Comparison of ENCODE assay signal across 8 cellular contexts in the genomic region with DNA sequence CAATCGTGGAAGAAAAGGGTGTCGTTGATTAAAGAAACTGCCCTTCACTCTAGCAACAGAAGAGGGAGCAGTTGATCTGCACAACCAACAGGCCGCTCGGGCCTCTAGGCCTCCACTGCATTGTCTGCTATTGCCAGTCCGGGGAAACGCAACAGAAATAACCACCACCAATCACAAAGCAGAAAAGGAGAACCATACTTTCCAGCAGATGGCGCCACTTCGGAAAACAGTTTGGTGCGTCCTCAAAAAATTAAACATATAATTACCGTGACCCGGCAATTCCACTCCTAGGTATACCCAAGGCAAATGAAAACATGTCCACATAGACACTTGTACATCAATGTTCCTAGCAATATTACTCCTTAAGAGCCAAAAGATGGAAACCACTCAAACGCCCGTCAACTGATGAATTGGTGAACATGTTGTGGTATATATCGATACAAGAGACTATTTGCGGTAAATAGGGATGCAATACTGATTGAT.
A peak's percentile ranks its signal among the peaks of the same experiment; 100 is the strongest.
DNase-seq lines count a peak whose midpoint lies in the region; ATAC-seq, FAIRE-seq and TF ChIP-seq lines count a peak whose summit lies in the region.

No MANE protein-coding gene starts in this region.

- H2BK20ac ChIP-seq in H1 (ENCODE audit: low read length) = no peak overlapping the region

- no peaks in the 10 kb centered on the region for H3K4me1 Mint-ChIP-seq in activated naive CD4-positive, alpha-beta T cell treated with anti-CD3 and anti-CD28 coated beads for 36 hours (ENCODE audit: low read depth)

- H3K14ac ChIP-seq in H1 (ENCODE audit: insufficient read length) = no peak overlapping the region

- WGBS in H1 (ENCODE audit: extremely low coverage in 1 of 2, insufficient coverage in 1 of 2, insufficient read length in 1 of 2, insufficient replicate concordance in 2 of 2, low coverage in 1 of 2, low lambda C conversion rate in 2 of 2, missing lambda C conversion rate in 1 of 2), 2 experiments = 46% methylated on average over 15 of the region's 15 CpGs; no CpG with 5 or more reads in 1 of the 2 experiments
- 45 to 51% methylated on average over 15 of the region's 15 CpGs for WGBS in thyroid gland, 2 donors

- intact Hi-C loops in activated naive CD4-positive, alpha-beta T cell treated with anti-CD3 and anti-CD28 coated beads for 36 hours (cut with micrococcal nuclease) = loop anchor here (5.0 kb wide), 1 partner anchor 259 kb away; no protein-coding TSS in a partner anchor
- intact Hi-C loops in lower lobe of right lung (cut with DNase I) (no loop called here), thyroid gland (cut with DNase I) (loop anchor here (10.0 kb wide), 1 partner anchor 267 kb away; no protein-coding TSS in a partner anchor)

- ATAC-seq in lower lobe of right lung (peak; percentile 71 to 86), HG03442 (IDR thresholded peaks at IDR 0.05; ENCODE audit: unreplicated experiment) (no peak)

- TF ChIP-seq POLR2A in H1 (IDR thresholded peaks at IDR 0.05; ENCODE audit: control extremely low read depth in 1 of 2, low read depth in 2 of 2, low read length in 2 of 2) (no peak), thyroid gland (IDR thresholded peaks at IDR 0.05) (no peak)

- no peaks in the 10 kb centered on the region for H3K9me3 Mint-ChIP-seq in activated naive CD4-positive, alpha-beta T cell treated with anti-CD3 and anti-CD28 coated beads for 36 hours

- H2BK12ac ChIP-seq in H1 (ENCODE audit: low read depth, low read length) = no peak overlapping the region

- no peak overlapping the region for H4K8ac ChIP-seq in H1 (ENCODE audit: extremely low read depth, insufficient read depth, low read length)

- no peak overlapping the region for H3K27ac Mint-ChIP-seq in activated naive CD4-positive, alpha-beta T cell treated with anti-CD3 and anti-CD28 coated beads for 36 hours

- H3K27me3 Mint-ChIP-seq in activated naive CD4-positive, alpha-beta T cell treated with anti-CD3 and anti-CD28 coated beads for 36 hours (ENCODE audit: low read depth) = peaks cover 18% of the 10 kb centered on the region

- no peak overlapping the region for H2AFZ ChIP-seq in H1 (ENCODE audit: low read length)

- H2BK15ac ChIP-seq in H1 (ENCODE audit: low read length) = no peak overlapping the region

- H3K18ac ChIP-seq in H1 (ENCODE audit: extremely low read depth, low read length) = no peak overlapping the region

- CTCF ChIA-PET in activated naive CD4-positive, alpha-beta T cell treated with anti-CD3 and anti-CD28 coated beads for 36 hours (lab: Charles Lee) = no interaction called here
- CTCF ChIA-PET in H1 (lab: Charles Lee; ENCODE audit: partially characterized antibody) = interaction anchor here (0.8 to 3.0 kb wide), 16 partner anchors 9 to 528 kb away, joined by 3 to 15 read pairs (median 4); no protein-coding TSS in a partner anchor

- H3K4me2 ChIP-seq in H1 (ENCODE audit: insufficient read depth in 1 of 2, low read depth in 2 of 2, low read length in 2 of 2) = no peak overlapping the region

- no peak overlapping the region for H3K27ac ChIP-seq in SK-N-MC
- no peak overlapping the region for H3K27ac ChIP-seq in H1 (ENCODE audit: low read depth, low read length)
- no peak overlapping the region for H3K27ac ChIP-seq in lower lobe of right lung
- no peak overlapping the region for H3K27ac ChIP-seq in thyroid gland

- H3K9me3 ChIP-seq in SK-N-MC (ENCODE audit: low read depth, low read length) (no peaks in the 10 kb centered on the region), H1 (ENCODE audit: insufficient read depth in 2 of 2, low read depth in 1 of 2, low read length in 1 of 2) (no peaks in the 10 kb centered on the region), lower lobe of right lung (no peaks in the 10 kb centered on the region), thyroid gland (no peaks in the 10 kb centered on the region)

- no peak overlapping the region for H3K23ac ChIP-seq in H1 (ENCODE audit: insufficient read length)

- TF ChIP-seq EP300 in H1 (IDR thresholded peaks at IDR 0.05; ENCODE audit: borderline replicate concordance in 1 of 2, low read depth in 2 of 2, low read length in 2 of 2) = no peak

- no peak overlapping the region for H3K4ac ChIP-seq in H1 (replicated peaks; ENCODE audit: insufficient read length, low read depth, low read length)

- H3K4me1 ChIP-seq in H1 (replicated peaks in 1 of 4; ENCODE audit: control insufficient read depth in 3 of 4, insufficient read depth in 4 of 4, low read length in 3 of 4) (peaks cover 0 to 6% (median 1%) of the 10 kb centered on the region in 4 experiments; a peak in 3 of 7 replicates), lower lobe of right lung (peaks cover 11% of the 10 kb centered on the region), thyroid gland (peaks cover 0 to 14% of the 10 kb centered on the region in 2 donors)

- DNase-seq in activated naive CD4-positive, alpha-beta T cell treated with anti-CD3 and anti-CD28 coated beads for 36 hours = peak; percentile 54
- DNase-seq in activated naive CD4-positive, alpha-beta T cell treated with anti-CD3 and anti-CD28 coated beads, Interleukin-2, amount 50 U/mL, for 16 hours = no peak
- DNase-seq in SK-N-MC (ENCODE audit: low read depth, low spot score) = peak; percentile 0
- peak; percentile 79 to 83 for DNase-seq in H1 (ENCODE audit: low read depth in 1 of 2, low spot score in 2 of 2)
- peak; percentile 79 for DNase-seq in lower lobe of right lung
- peak; percentile 80 to 84 for DNase-seq in thyroid gland

- POLR2A ChIA-PET in H1 (lab: Charles Lee; ENCODE audit: partially characterized antibody) = no interaction called here

- no peaks in the 10 kb centered on the region for H3K23me2 ChIP-seq in H1 (ENCODE audit: low read depth, low read length)

- H3K27me3 ChIP-seq in H1 (replicated peaks in 1 of 4; ENCODE audit: control insufficient read depth in 3 of 4, extremely low read depth in 1 of 4, insufficient read depth in 3 of 4, low read length in 3 of 4) (no peaks in the 10 kb centered on the region; a peak in 1 of 7 replicates), lower lobe of right lung (ENCODE audit: low read depth) (no peaks in the 10 kb centered on the region), thyroid gland (no peaks in the 10 kb centered on the region)

- H3K79me2 ChIP-seq in H1 (ENCODE audit: control insufficient read depth in 1 of 2, insufficient read depth in 2 of 2, low read length in 2 of 2) = no peaks in the 10 kb centered on the region

- H3K4me3 Mint-ChIP-seq in activated naive CD4-positive, alpha-beta T cell treated with anti-CD3 and anti-CD28 coated beads for 36 hours = no peak overlapping the region

- H2BK5ac ChIP-seq in H1 (ENCODE audit: low read depth, low read length) = no peak overlapping the region

- H3K4me3 ChIP-seq in SK-N-MC (no peak overlapping the region), H1 (ENCODE audit: extremely low read depth in 1 of 4, insufficient read depth in 2 of 4, low read depth in 3 of 4, low read length in 4 of 4) (no peak overlapping the region), lower lobe of right lung (no peak overlapping the region), thyroid gland (replicated peaks in 1 of 3) (no peak overlapping the region)

- no peak overlapping the region for H4K91ac ChIP-seq in H1 (replicated peaks; ENCODE audit: insufficient read length, low read length)

- no peak overlapping the region for H4K5ac ChIP-seq in H1 (ENCODE audit: insufficient read length, low read depth, low read length)

- H3K79me1 ChIP-seq in H1 (ENCODE audit: low read depth, low read length) = no peaks in the 10 kb centered on the region

- H2BK120ac ChIP-seq in H1 (replicated peaks; ENCODE audit: low read depth, low read length) = no peak overlapping the region

- H3K9ac ChIP-seq in SK-N-MC (ENCODE audit: insufficient read length) = no peak overlapping the region
- H3K9ac ChIP-seq in H1 (replicated peaks in 1 of 4; ENCODE audit: extremely low read depth in 1 of 4, low read depth in 3 of 4, low read length in 3 of 4) = no peak overlapping the region

- peak; percentile 92 to 95 for TF ChIP-seq RAD21 in H1 (IDR thresholded peaks at IDR 0.05 in 1 of 2, conservative IDR thresholded peaks at IDR 0.05 in 1 of 2; ENCODE audit: low read depth in 2 of 2, low read length in 2 of 2)

- no peak overlapping the region for H3K56ac ChIP-seq in H1 (replicated peaks; ENCODE audit: insufficient read length, low read depth, low read length)

- no peaks in the 10 kb centered on the region for H3K36me3 ChIP-seq in SK-N-MC (ENCODE audit: insufficient read depth, low read length)
- H3K36me3 ChIP-seq in H1 (ENCODE audit: control insufficient read depth in 2 of 4, insufficient read depth in 4 of 4, low read length in 3 of 4) = no peaks in the 10 kb centered on the region
- H3K36me3 ChIP-seq in lower lobe of right lung = no peaks in the 10 kb centered on the region
- no peaks in the 10 kb centered on the region for H3K36me3 ChIP-seq in thyroid gland

- H2AK5ac ChIP-seq in H1 (ENCODE audit: low read depth, low read length) = no peak overlapping the region

- TF ChIP-seq CTCF in LNCAP (IDR thresholded peaks at IDR 0.05) (peak; percentile 94), H1 (IDR thresholded peaks at IDR 0.05; ENCODE audit: control extremely low read depth in 1 of 3, insufficient read depth in 1 of 3, low read depth in 1 of 3, low read length in 3 of 3) (peak; percentile 56 to 97 (median 89)), lower lobe of right lung (IDR thresholded peaks at IDR 0.05) (peak; percentile 82), thyroid gland (IDR thresholded peaks at IDR 0.05) (peak; percentile 38 to 97 (median 81))

- FAIRE-seq in H1 (lab: Jason Lieb, UNC) = peak; percentile 100

- H4K20me1 ChIP-seq in H1 (replicated peaks in 1 of 2; ENCODE audit: control insufficient read depth in 1 of 2, insufficient read depth in 2 of 2, low read length in 2 of 2) = no peaks in the 10 kb centered on the region

- no peaks in the 10 kb centered on the region for H3K36me3 Mint-ChIP-seq in activated naive CD4-positive, alpha-beta T cell treated with anti-CD3 and anti-CD28 coated beads for 36 hours (ENCODE audit: low read depth)

TF ChIP-seq in H1, 55 proteins besides CTCF, POLR2A, EP300 and RAD21:
- TF ChIP-seq ZNF274 (IDR thresholded peaks at IDR 0.05; ENCODE audit: borderline replicate concordance, extremely low read depth, low read length) = no peak
- no peak for TF ChIP-seq CEBPB (IDR thresholded peaks at IDR 0.05; ENCODE audit: low read depth, low read length)
- no peak for TF ChIP-seq SIRT6 (IDR thresholded peaks at IDR 0.05; ENCODE audit: low read length)
- TF ChIP-seq CBX5 (IDR thresholded peaks at IDR 0.05; ENCODE audit: low read depth, low read length) = no peak
- TF ChIP-seq SP1 (IDR thresholded peaks at IDR 0.05; ENCODE audit: low read depth, low read length) = peak; percentile 56; the same call in 1 of the 2 replicates
- TF ChIP-seq TCF12 (IDR thresholded peaks at IDR 0.05; ENCODE audit: low read depth, low read length) = no peak
- peak; percentile 68; the same call in 1 of the 2 replicates for TF ChIP-seq TEAD4 (IDR thresholded peaks at IDR 0.05; ENCODE audit: low read depth, low read length)
- TF ChIP-seq YY1 (IDR thresholded peaks at IDR 0.05; ENCODE audit: low read depth, low read length) = peak; percentile 60
